13 cellular contexts compared by ENCODE assay signal in the genomic region with DNA sequence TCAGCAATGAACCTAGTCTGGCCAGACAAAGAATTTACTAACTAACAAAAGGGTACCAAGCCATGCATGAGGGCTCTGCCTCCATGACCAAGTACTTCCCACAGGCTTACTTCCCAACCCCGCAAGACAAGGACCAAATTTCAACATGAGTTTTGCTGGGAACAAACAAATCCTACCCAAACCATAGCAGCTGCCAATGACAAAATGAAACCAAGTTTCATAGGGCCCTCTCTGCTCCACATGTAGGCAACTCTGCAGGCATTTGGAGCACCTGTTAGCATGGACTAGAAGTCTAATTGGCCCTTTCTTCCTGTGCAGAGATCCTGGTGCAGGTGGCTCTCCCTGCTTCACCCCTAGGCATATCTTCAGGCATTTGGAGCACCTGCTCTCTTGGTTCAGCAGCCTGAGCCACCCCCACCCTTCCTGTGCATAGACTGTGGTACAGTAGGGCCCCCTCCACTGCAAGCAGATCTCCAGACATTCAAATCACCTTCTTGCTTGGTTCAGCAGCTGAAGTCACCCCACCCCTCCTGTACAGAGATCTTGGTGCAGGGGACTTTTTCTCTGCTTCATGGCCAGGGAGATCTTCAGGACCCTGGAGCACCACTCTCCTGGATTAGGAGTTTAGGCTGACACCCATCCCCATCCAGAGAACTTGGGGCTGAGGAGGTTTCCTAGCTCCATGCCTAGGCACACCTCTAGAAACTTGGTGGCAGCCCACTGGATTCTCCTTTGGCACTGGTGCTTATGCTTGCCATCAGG.
A peak's percentile ranks its signal among the peaks of the same experiment; 100 is the strongest.
DNase-seq lines count a peak whose midpoint lies in the region; ATAC-seq, FAIRE-seq and TF ChIP-seq lines count a peak whose summit lies in the region.
"Had no signal": no experiment of that assay in that cellular context is flagged by ENCODE, and none has a peak within 500 bp of the region (broad histone marks: within the 10 kb centered on the region; RNA-seq: fewer than 3 reads in every experiment).

No MANE protein-coding gene starts in this region.

- POLR2A ChIA-PET in CD4-positive, alpha-beta memory T cell (lab: Charles Lee; ENCODE audit: partially characterized antibody), result interaction anchor here (0.6 to 6.1 kb wide), 25 partner anchors 16 to 365 kb away, joined by 3 to 75 read pairs (median 4); partner anchors contain the start of genes AMIGO2 and PCED1B
- POLR2A ChIA-PET in activated CD8-positive, alpha-beta T cell treated with anti-CD3 and anti-CD28 coated beads, Interleukin-2, amount 10 ng/mL, durations not matched to agents 7 days and 5 days (lab: Charles Lee), result interaction anchor here (1.0 to 9.8 kb wide), 9 partner anchors 13 to 317 kb away, joined by 3 to 184 read pairs (median 6); partner anchors contain the start of genes AMIGO2 and PCED1B

- H3K4me3 ChIP-seq in CD4-positive, alpha-beta memory T cell (ENCODE audit: low read length in 2 of 2), result peak overlapping the region in 1 of 2 donors; percentile 14
- no peak overlapping the region for H3K4me3 ChIP-seq in kidney (ENCODE audit: low read length in 2 of 2)
- H3K4me3 ChIP-seq: colonic mucosa had no signal

- no peaks in the 10 kb centered on the region for H3K27me3 ChIP-seq in CD4-positive, alpha-beta memory T cell (ENCODE audit: insufficient read depth, low read length)
- H3K27me3 ChIP-seq: colonic mucosa had no signal

- H3K4me3 Mint-ChIP-seq in CD4-positive, alpha-beta memory T cell, result peak overlapping the region in 7 of 8 donors; percentile 33 to 79 (median 69)
- H3K4me3 Mint-ChIP-seq in HFFc6, result no peak overlapping the region
- H3K4me3 Mint-ChIP-seq in activated CD8-positive, alpha-beta T cell treated with anti-CD3 and anti-CD28 coated beads, Interleukin-2, amount 10 ng/mL, durations not matched to agents 7 days and 5 days, result peak overlapping the region; percentile 24
- no peak overlapping the region for H3K4me3 Mint-ChIP-seq in endothelial cell (ENCODE audit: unreplicated experiment)

- CTCF ChIA-PET in CD4-positive, alpha-beta memory T cell (lab: Charles Lee; ENCODE audit: partially characterized antibody), result interaction anchor here (0.5 to 7.3 kb wide), 65 partner anchors 8 to 1179 kb away, joined by 3 to 199 read pairs (median 6); partner anchors contain the start of genes AMIGO2 and PCED1B
- CTCF ChIA-PET in activated CD8-positive, alpha-beta T cell treated with anti-CD3 and anti-CD28 coated beads, Interleukin-2, amount 10 ng/mL, durations not matched to agents 7 days and 5 days (lab: Charles Lee), result interaction anchor here (0.5 to 6.5 kb wide), 71 partner anchors 9 to 994 kb away, joined by 3 to 79 read pairs (median 5); partner anchors contain the start of genes AMIGO2 and PCED1B

- peaks cover 43 to 57% (median 49%) of the 10 kb centered on the region in 4 donors for H3K4me1 Mint-ChIP-seq in CD4-positive, alpha-beta memory T cell
- H3K4me1 Mint-ChIP-seq in HFFc6 (ENCODE audit: low read depth) (peaks cover 93% of the 10 kb centered on the region), endothelial cell (ENCODE audit: unreplicated experiment) (no peaks in the 10 kb centered on the region)
- H3K4me1 Mint-ChIP-seq in activated CD8-positive, alpha-beta T cell treated with anti-CD3 and anti-CD28 coated beads, Interleukin-2, amount 10 ng/mL, durations not matched to agents 7 days and 5 days (ENCODE audit: low read depth), result peaks cover 66% of the 10 kb centered on the region

- no peaks in the 10 kb centered on the region for H3K27me3 Mint-ChIP-seq in CD4-positive, alpha-beta memory T cell
- H3K27me3 Mint-ChIP-seq in HFFc6 (ENCODE audit: insufficient read depth) (no peaks in the 10 kb centered on the region), endothelial cell (ENCODE audit: unreplicated experiment) (no peaks in the 10 kb centered on the region)
- H3K27me3 Mint-ChIP-seq in activated CD8-positive, alpha-beta T cell treated with anti-CD3 and anti-CD28 coated beads, Interleukin-2, amount 10 ng/mL, durations not matched to agents 7 days and 5 days (ENCODE audit: low read depth), result no peaks in the 10 kb centered on the region

- peak overlapping the region; percentile 54 to 94 (median 90) for H3K27ac Mint-ChIP-seq in CD4-positive, alpha-beta memory T cell
- H3K27ac Mint-ChIP-seq in HFFc6, result peak overlapping the region; percentile 34; the same call in 1 of the 2 replicates
- peak overlapping the region; percentile 82 for H3K27ac Mint-ChIP-seq in activated CD8-positive, alpha-beta T cell treated with anti-CD3 and anti-CD28 coated beads, Interleukin-2, amount 10 ng/mL, durations not matched to agents 7 days and 5 days
- H3K27ac Mint-ChIP-seq in endothelial cell (ENCODE audit: unreplicated experiment), result no peak overlapping the region

- peaks cover 0 to 3% of the 10 kb centered on the region in 2 donors for H3K9me3 ChIP-seq in CD4-positive, alpha-beta memory T cell (ENCODE audit: control insufficient read depth in 1 of 2, low read length in 2 of 2)
- peaks cover 0 to 10% of the 10 kb centered on the region in 2 donors for H3K9me3 ChIP-seq in kidney (ENCODE audit: control insufficient read depth in 1 of 2, low read length in 2 of 2)
- H3K9me3 ChIP-seq: colonic mucosa had no signal

- H3K9ac ChIP-seq in kidney (ENCODE audit: low read length in 2 of 2), result no peak overlapping the region

- H3K4me1 ChIP-seq in CD4-positive, alpha-beta memory T cell (ENCODE audit: insufficient read depth, low read length), result peaks cover 55% of the 10 kb centered on the region
- peaks cover 0 to 5% of the 10 kb centered on the region in 2 donors for H3K4me1 ChIP-seq in kidney (ENCODE audit: control insufficient read depth in 1 of 2, insufficient read depth in 1 of 2, low read depth in 1 of 2, low read length in 2 of 2)
- H3K4me1 ChIP-seq: colonic mucosa had no signal

- no peak for FAIRE-seq in kidney (lab: Jason Lieb, UNC)
- FAIRE-seq: frontal cortex, HTR-8/SVneo had no signal

- intact Hi-C loops in CD4-positive, alpha-beta memory T cell (cut with micrococcal nuclease), result loop anchor here (1.0 to 5.0 kb wide), 7 partner anchors 36 to 720 kb away; partner anchors contain the start of genes AMIGO2 and PCED1B
- intact Hi-C loops in kidney (cut with DNase I), result no loop called here

- peaks cover 7 to 8% of the 10 kb centered on the region in 2 donors for H3K36me3 Mint-ChIP-seq in CD4-positive, alpha-beta memory T cell
- peaks cover 19% of the 10 kb centered on the region for H3K36me3 Mint-ChIP-seq in HFFc6 (ENCODE audit: low read depth)
- H3K36me3 Mint-ChIP-seq in activated CD8-positive, alpha-beta T cell treated with anti-CD3 and anti-CD28 coated beads, Interleukin-2, amount 10 ng/mL, durations not matched to agents 7 days and 5 days (ENCODE audit: low read depth), result peaks cover 41% of the 10 kb centered on the region
- H3K36me3 Mint-ChIP-seq in endothelial cell (ENCODE audit: low read depth, unreplicated experiment), result no peaks in the 10 kb centered on the region

- TF ChIP-seq CTCF in HFFc6 (IDR thresholded peaks at IDR 0.05), result no peak
- no peak for TF ChIP-seq CTCF in endothelial cell (IDR thresholded peaks at IDR 0.05; ENCODE audit: unreplicated experiment)
- TF ChIP-seq CTCF in kidney (IDR thresholded peaks at IDR 0.05; ENCODE audit: borderline replicate concordance, extremely low read depth, insufficient read depth), result no peak

- H3K27ac ChIP-seq in CD4-positive, alpha-beta memory T cell (ENCODE audit: low read depth, low read length), result peak overlapping the region; percentile 35
- H3K27ac ChIP-seq in kidney (ENCODE audit: low read depth in 2 of 2, low read length in 2 of 2), result no peak overlapping the region
- H3K27ac ChIP-seq: colonic mucosa had no signal

- no peak for DNase-seq in CD4-positive, alpha-beta memory T cell
- no peak for DNase-seq in HFFc6
- DNase-seq in activated CD8-positive, alpha-beta T cell treated with anti-CD3 and anti-CD28 coated beads, Interleukin-2, amount 10 ng/mL, durations not matched to agents 7 days and 5 days, result peak; percentile 62
- DNase-seq in left lobe of liver (ENCODE audit: low spot score), result no peak
- DNase-seq in NCI-H2171 treated with DMSO at 0.1 percent for 48 hours (lab: John Stamatoyannopoulos, UW), result no peak
- DNase-seq in midbrain (lab: John Stamatoyannopoulos, UW), result no peak
- no peak for DNase-seq in endothelial cell (ENCODE audit: low spot score)
- DNase-seq in kidney, result no peak
- DNase-seq: colonic mucosa, left cardiac atrium, NCI-H1694 had no signal

- H3K9me3 Mint-ChIP-seq in CD4-positive, alpha-beta memory T cell, result peaks cover 4 to 35% (median 9%) of the 10 kb centered on the region in 8 donors
- H3K9me3 Mint-ChIP-seq in HFFc6 (peaks cover 8% of the 10 kb centered on the region), endothelial cell (ENCODE audit: unreplicated experiment) (peaks cover 7% of the 10 kb centered on the region)
- H3K9me3 Mint-ChIP-seq in activated CD8-positive, alpha-beta T cell treated with anti-CD3 and anti-CD28 coated beads, Interleukin-2, amount 10 ng/mL, durations not matched to agents 7 days and 5 days (ENCODE audit: insufficient read depth), result peaks cover 10% of the 10 kb centered on the region

- H3K36me3 ChIP-seq in CD4-positive, alpha-beta memory T cell (ENCODE audit: insufficient read depth, low read length), result no peaks in the 10 kb centered on the region
- H3K36me3 ChIP-seq in kidney (ENCODE audit: control insufficient read depth in 1 of 2, insufficient read depth in 2 of 2, low read length in 2 of 2), result no peaks in the 10 kb centered on the region
- H3K36me3 ChIP-seq: colonic mucosa had no signal

- peak; percentile 36 for ATAC-seq in activated CD8-positive, alpha-beta T cell treated with anti-CD3 and anti-CD28 coated beads, Interleukin-2, amount 10 ng/mL, durations not matched to agents 7 days and 5 days
- peak; percentile 67 for ATAC-seq in left lobe of liver

Comparison
In these comparisons a context has a peak if more than half of its experiments do, and no peak if none do; other contexts are left out.
1. H3K4me3 Mint-ChIP-seq: peak in CD4-positive, alpha-beta memory T cell (7 of 8) and activated CD8-positive, alpha-beta T cell treated with anti-CD3 and anti-CD28 coated beads, Interleukin-2, amount 10 ng/mL, durations not matched to agents 7 days and 5 days (single experiment); none in HFFc6 (single experiment) and endothelial cell (single experiment).